In the genomic region with DNA sequence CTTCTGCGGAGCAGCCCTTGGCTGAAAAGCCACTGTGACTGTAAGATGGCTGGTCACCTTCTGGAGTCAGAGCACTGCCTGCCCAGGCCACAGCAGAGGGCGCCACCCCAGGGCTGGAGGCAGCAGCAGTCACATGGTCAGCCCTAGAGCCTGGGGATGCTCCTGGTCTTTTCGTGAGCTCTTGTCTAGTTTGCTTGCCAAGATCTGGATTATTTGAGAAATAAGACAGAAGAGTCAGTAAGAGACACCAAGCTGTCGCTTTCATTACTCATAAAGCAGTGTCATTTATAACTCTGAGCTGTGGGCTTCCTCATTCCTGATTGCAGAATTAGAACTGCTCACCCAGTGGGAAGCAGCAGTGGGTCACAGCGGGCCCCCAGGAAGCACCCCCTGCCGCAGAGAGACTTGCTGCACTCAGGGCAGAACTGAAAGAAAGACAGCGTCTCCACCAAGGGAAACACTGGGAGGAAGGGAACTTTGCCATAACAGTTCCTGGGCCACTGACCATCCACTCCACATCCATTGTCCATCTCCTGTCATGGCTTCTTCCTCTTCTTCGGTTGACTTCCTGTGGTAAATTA, we compare ENCODE assay signal across 8 cellular contexts. TPM values are rescaled to one million over a fixed set of nuclear protein-coding genes. Genes with fewer than 3 reads are reported as not detected.
DNase-seq lines count a peak whose midpoint lies in the region; ATAC-seq, FAIRE-seq and TF ChIP-seq lines count a peak whose summit lies in the region.

No MANE protein-coding gene starts in this region.

- no peaks in the 10 kb centered on the region for H3K36me3 ChIP-seq in pancreas

- ATAC-seq in pancreas (peak; percentile 62 to 77 (median 70)), HG02571 (IDR thresholded peaks at IDR 0.05; ENCODE audit: unreplicated experiment) (no peak)

- no peak overlapping the region for H3K4me3 ChIP-seq in foreskin fibroblast (ENCODE audit: low read depth in 1 of 2, low read length in 2 of 2)
- H3K4me3 ChIP-seq in pancreas, result no peak overlapping the region

- in situ Hi-C loops in G401 (cut with HindIII; ENCODE audit: low sequenced_read_pairs), result no loop called here

- intact Hi-C loops in pancreas (cut with DNase I), result no loop called here

- peak; percentile 50 for TF ChIP-seq CTCF in foreskin fibroblast (IDR thresholded peaks at IDR 0.05; ENCODE audit: low read depth, low read length)
- TF ChIP-seq CTCF in pancreas (IDR thresholded peaks at IDR 0.05), result peak in 1 of 4 donors; percentile 9

- no peak for FAIRE-seq in pancreas (lab: Jason Lieb, UNC)

- H3K27ac ChIP-seq in pancreas, result peak overlapping the region; percentile 16 to 62 (median 39)

- WGBS in pancreas, 2 donors, result 69 to 70% methylated on average over 8 of the region's 8 CpGs

- DNase-seq in G401 (ENCODE audit: low spot score), result peak; percentile 73
- peak; percentile 4 for DNase-seq in LoVo (ENCODE audit: low spot score)
- DNase-seq in activated T-cell treated with anti-CD3 and anti-CD28 coated beads, Interleukin-2, amount 50 U/mL, for 1 hour, result peak; percentile 33
- DNase-seq in foreskin fibroblast, result peak; percentile 6 to 44
- peak in 2 of 6 donors; percentile 44 to 67 for DNase-seq in pancreas
- no peak for DNase-seq in mucosa of gallbladder (ENCODE audit: low spot score)
- no peak for DNase-seq in NCI-H2171 (lab: John Stamatoyannopoulos, UW)

- H3K27me3 ChIP-seq in pancreas, result no peaks in the 10 kb centered on the region

- H3K9me3 ChIP-seq in pancreas, result no peaks in the 10 kb centered on the region

- H3K4me1 ChIP-seq in pancreas, result peaks cover 7 to 26% (median 17%) of the 10 kb centered on the region in 3 donors

RNA-seq across cellular contexts. Expression of gene PPP6R2, which starts 56.7 kb away (rescaled TPM):
- total RNA-seq in G401 (2014; rRNA removed; shearing (Covaris generic)), result 76.9 and 77.8 TPM in 2 replicates
- 10 to 100 TPM; 21.1 to 28.7 (median 24.6) TPM for total RNA-seq in pancreas
- polyA plus RNA-seq in pancreas, result 10 to 100 TPM; 60.1 to 70.4 TPM
- total RNA-seq in mucosa of gallbladder, result 75.5 TPM

Comparison
In these comparisons a context has a peak if more than half of its experiments do, and no peak if none do; other contexts are left out.
1. DNase-seq: peak in G401 (single experiment), LoVo (single experiment), activated T-cell treated with anti-CD3 and anti-CD28 coated beads, Interleukin-2, amount 50 U/mL, for 1 hour (single experiment) and foreskin fibroblast (2 of 2); none in mucosa of gallbladder (single experiment) and NCI-H2171 (single experiment).